ENCODE assay signal across 29 cellular contexts in genomic region chr22:47588583-47588970, GRCh38.
DNase-seq lines count a peak whose midpoint lies in the region; ATAC-seq, FAIRE-seq and TF ChIP-seq lines count a peak whose summit lies in the region.
"Had no signal": no experiment of that assay in that cellular context is flagged by ENCODE, and none has a peak within 500 bp of the region (broad histone marks: within the 10 kb centered on the region; RNA-seq: fewer than 3 reads in every experiment).

No MANE protein-coding gene starts in this region.

- ATAC-seq in PC-3 (no peak), HG03565 (IDR thresholded peaks at IDR 0.05; ENCODE audit: unreplicated experiment) (no peak)
- ATAC-seq: CD8-positive, alpha-beta T cell had no signal

- H3K27ac ChIP-seq in PC-3 (ENCODE audit: low read length) (no peak overlapping the region), astrocyte (ENCODE audit: low read depth, low read length) (no peak overlapping the region), osteoblast (ENCODE audit: low read depth, low read length) (no peak overlapping the region)
- H3K27ac ChIP-seq: C4-2B, HL-60 had no signal

- H3K36me3 ChIP-seq in PC-3 (ENCODE audit: low read depth, low read length) = no peaks in the 10 kb centered on the region
- H3K36me3 ChIP-seq in astrocyte (ENCODE audit: insufficient read depth, low read length) = no peaks in the 10 kb centered on the region
- H3K36me3 ChIP-seq in osteoblast (ENCODE audit: insufficient read depth, low read length) = no peaks in the 10 kb centered on the region
- H3K36me3 ChIP-seq: HAP-1 had no signal

- peak overlapping the region; percentile 27 for H3K27ac Mint-ChIP-seq in astrocyte (ENCODE audit: unreplicated experiment)
- no peak overlapping the region for H3K27ac Mint-ChIP-seq in type B pancreatic cell
- H3K27ac Mint-ChIP-seq: B cell; CD8-positive, alpha-beta T cell; HFFc6 had no signal

- H3K9ac ChIP-seq in PC-3 (ENCODE audit: low read length) (no peak overlapping the region), astrocyte (ENCODE audit: low read length) (no peak overlapping the region)

- no peaks in the 10 kb centered on the region for H3K9me2 ChIP-seq in PC-3 (replicated peaks; ENCODE audit: low read length)

- DNase-seq in PC-3 = peak; percentile 26
- DNase-seq in astrocyte (ENCODE audit: low read depth) = no peak
- DNase-seq in mesenteric fat pad (ENCODE audit: low spot score) = peak; percentile 26
- peak; percentile 56 for DNase-seq in type B pancreatic cell (ENCODE audit: extremely low spot score, unreplicated experiment)
- no peak for DNase-seq in osteoblast (ENCODE audit: insufficient read length, low spot score, missing footprints)
- no peak for DNase-seq in NCI-H1417 treated with DMSO at 0.1 percent for 48 hours (lab: John Stamatoyannopoulos, UW)
- DNase-seq: Caco-2; CD8-positive, alpha-beta T cell; DMS 273 treated with DMSO at 0.1 percent for 48 hours; DMS79 treated with DMSO at 0.1 percent for 48 hours; GF-D8; GOT3; HFFc6; NCI-H1092; NCI-H146; NCI-H1930; NCI-H2107; NCI-H446; NCI-H524 treated with DMSO at 0.1 percent for 48 hours; NCI-H774; Right ventricle myocardium superior; RPMI8226 had no signal

- H3K9me3 ChIP-seq in PC-3 (ENCODE audit: low read length) (no peaks in the 10 kb centered on the region), astrocyte (ENCODE audit: insufficient read depth, low read depth, low read length) (peaks cover 17% of the 10 kb centered on the region), osteoblast (ENCODE audit: low read depth, low read length) (peaks cover 2% of the 10 kb centered on the region)
- H3K9me3 ChIP-seq: Caco-2, HAP-1 had no signal

- intact Hi-C loops in PC-3 (cut with micrococcal nuclease) = no loop called here

- no TSS peak for BruUV-seq in PC-3 (replicated peaks; lab: Mats Ljungman, UMichigan)

- H3K4me1 ChIP-seq in PC-3 (ENCODE audit: insufficient read depth, low read length) = no peaks in the 10 kb centered on the region
- no peaks in the 10 kb centered on the region for H3K4me1 ChIP-seq in astrocyte (ENCODE audit: insufficient read depth, low read length)
- H3K4me1 ChIP-seq in osteoblast (ENCODE audit: insufficient read depth, low read length) = no peaks in the 10 kb centered on the region
- H3K4me1 ChIP-seq: Caco-2, HAP-1 had no signal

- no peak for FAIRE-seq in astrocyte (lab: Jason Lieb, UNC)
- FAIRE-seq: GM12891 had no signal

- H3K4me2 ChIP-seq in PC-3 (ENCODE audit: low read length) = no peak overlapping the region
- no peak overlapping the region for H3K4me2 ChIP-seq in astrocyte (ENCODE audit: low read length)
- no peak overlapping the region for H3K4me2 ChIP-seq in osteoblast (ENCODE audit: insufficient read depth, low read length)

- H3K27me3 Mint-ChIP-seq in astrocyte (ENCODE audit: low read depth, unreplicated experiment) (peaks cover 9% of the 10 kb centered on the region), type B pancreatic cell (no peaks in the 10 kb centered on the region)

- no peaks in the 10 kb centered on the region for H3K79me2 ChIP-seq in PC-3 (ENCODE audit: low read length)
- no peaks in the 10 kb centered on the region for H3K79me2 ChIP-seq in astrocyte (ENCODE audit: insufficient read depth, low read length)
- H3K79me2 ChIP-seq in osteoblast (ENCODE audit: insufficient read depth, low read length) = no peaks in the 10 kb centered on the region

- no peak overlapping the region for H2AFZ ChIP-seq in PC-3 (ENCODE audit: low read length)
- no peak overlapping the region for H2AFZ ChIP-seq in astrocyte (ENCODE audit: low read depth, low read length)
- no peak overlapping the region for H2AFZ ChIP-seq in osteoblast (ENCODE audit: low read length)

- TF ChIP-seq CTCF in PC-3 (conservative IDR thresholded peaks at IDR 0.05; ENCODE audit: low read depth, low read length) (no peak), astrocyte (IDR thresholded peaks at IDR 0.05; ENCODE audit: insufficient read depth, low read depth, low read length) (no peak), type B pancreatic cell (conservative IDR thresholded peaks at IDR 0.05) (no peak), osteoblast (IDR thresholded peaks at IDR 0.05; ENCODE audit: extremely low read depth, low read depth, low read length) (no peak)

- no peak overlapping the region for H3K4me3 ChIP-seq in PC-3 (ENCODE audit: low read length)
- H3K4me3 ChIP-seq in astrocyte (ENCODE audit: insufficient read depth, low read depth, low read length) = no peak overlapping the region
- H3K4me3 ChIP-seq in osteoblast (ENCODE audit: insufficient read depth, low read length) = no peak overlapping the region
- H3K4me3 ChIP-seq: HAP-1 had no signal

- no peaks in the 10 kb centered on the region for H3K36me3 Mint-ChIP-seq in astrocyte (ENCODE audit: low read depth, unreplicated experiment)
- H3K36me3 Mint-ChIP-seq in type B pancreatic cell = no peaks in the 10 kb centered on the region
- H3K36me3 Mint-ChIP-seq: CD8-positive, alpha-beta T cell; IgD-negative memory B cell had no signal

- no peaks in the 10 kb centered on the region for H3K27me3 ChIP-seq in PC-3 (ENCODE audit: low read length)
- H3K27me3 ChIP-seq in astrocyte (ENCODE audit: insufficient read depth, low read length) = no peaks in the 10 kb centered on the region
- no peaks in the 10 kb centered on the region for H3K27me3 ChIP-seq in osteoblast (ENCODE audit: insufficient read depth, low read length)

- H4K20me1 ChIP-seq in PC-3 (ENCODE audit: low read length) (no peaks in the 10 kb centered on the region), astrocyte (ENCODE audit: insufficient read depth, low read length) (no peaks in the 10 kb centered on the region), osteoblast (ENCODE audit: insufficient read depth, low read length) (no peaks in the 10 kb centered on the region)

- POLR2A ChIA-PET in PC-3 (lab: Charles Lee; ENCODE audit: unreplicated experiment) = no interaction called here

- H3K9me3 Mint-ChIP-seq in astrocyte (ENCODE audit: unreplicated experiment) (peaks cover 15% of the 10 kb centered on the region), type B pancreatic cell (peaks cover 14% of the 10 kb centered on the region)

- H3K4me1 Mint-ChIP-seq in astrocyte (ENCODE audit: low read depth, unreplicated experiment) = no peaks in the 10 kb centered on the region
- no peaks in the 10 kb centered on the region for H3K4me1 Mint-ChIP-seq in type B pancreatic cell (ENCODE audit: unreplicated experiment)
- H3K4me1 Mint-ChIP-seq: B cell, IgD-negative memory B cell had no signal

- H3K4me3 Mint-ChIP-seq in astrocyte (ENCODE audit: unreplicated experiment) = no peak overlapping the region
- H3K4me3 Mint-ChIP-seq in type B pancreatic cell = no peak overlapping the region
- H3K4me3 Mint-ChIP-seq: B cell; CD8-positive, alpha-beta T cell; HFFc6; IgD-negative memory B cell had no signal

- CTCF ChIA-PET in PC-3 (lab: Charles Lee) = no interaction called here

- no peaks in the 10 kb centered on the region for H3F3A ChIP-seq in PC-3 (ENCODE audit: low read length, unreplicated experiment)

Comparison
In these comparisons a context has a peak if more than half of its experiments do, and no peak if none do; other contexts are left out.
1. DNase-seq: peak in PC-3 (single experiment), mesenteric fat pad (single experiment) and type B pancreatic cell (single experiment); none in astrocyte (single experiment), osteoblast (single experiment) and NCI-H1417 treated with DMSO at 0.1 percent for 48 hours (single experiment).